ENCODE assay signal across 8 cellular contexts in genomic region chr20:32474009-32474716, GRCh38.
DNase-seq lines count a peak whose midpoint lies in the region; ATAC-seq, FAIRE-seq and TF ChIP-seq lines count a peak whose summit lies in the region.

No MANE protein-coding gene starts in this region.

- FAIRE-seq in D721Med (lab: Jason Lieb, UNC) = no peak
- no peak for FAIRE-seq in GM19239 (lab: Jason Lieb, UNC)

- H3K27me3 ChIP-seq in skeletal muscle tissue (ENCODE audit: control insufficient read depth in 3 of 3, insufficient read depth in 3 of 3, low read length in 3 of 3) = peaks cover 0 to 6% (median 5%) of the 10 kb centered on the region in 3 donors

- H3K4me1 ChIP-seq in skeletal muscle tissue (ENCODE audit: control insufficient read depth in 3 of 3, insufficient read depth in 3 of 3, low read length in 3 of 3) = peaks cover 52 to 63% (median 62%) of the 10 kb centered on the region in 3 donors

- H3K4me3 ChIP-seq in skeletal muscle tissue (ENCODE audit: low read length in 3 of 3) = peak overlapping the region; percentile 27 to 63 (median 51)

- no peaks in the 10 kb centered on the region for H3K36me3 ChIP-seq in skeletal muscle tissue (ENCODE audit: control insufficient read depth in 3 of 3, insufficient read depth in 3 of 3, low read length in 3 of 3)

- no peak for TF ChIP-seq CTCF in D721Med (IDR thresholded peaks at IDR 0.05; ENCODE audit: insufficient read depth, missing control alignments)

- DNase-seq in D721Med (ENCODE audit: insufficient read length, low spot score) = peak; percentile 18
- peak; percentile 67 for DNase-seq in cerebellum (ENCODE audit: low spot score)
- no peak for DNase-seq in left lobe of liver (ENCODE audit: low spot score)
- no peak for DNase-seq in NOMO-1 (lab: John Stamatoyannopoulos, UW; ENCODE audit: unreplicated experiment in 2 of 2)
- no peak for DNase-seq in GM19239 (ENCODE audit: insufficient read length, low spot score)

- peak overlapping the region; percentile 74 for H3K27ac ChIP-seq in skeletal muscle tissue (ENCODE audit: low read depth, low read length)

- peak; percentile 30 for ATAC-seq in left lobe of liver
- no peak for ATAC-seq in GM19035 (IDR thresholded peaks at IDR 0.05; ENCODE audit: unreplicated experiment)
- no peak for ATAC-seq in HG02588 (IDR thresholded peaks at IDR 0.05; ENCODE audit: unreplicated experiment)

- H3K9ac ChIP-seq in skeletal muscle tissue (ENCODE audit: low read depth in 1 of 3, low read length in 3 of 3) = peak overlapping the region in 1 of 3 donors; percentile 69

- no peaks in the 10 kb centered on the region for H3K9me3 ChIP-seq in skeletal muscle tissue (ENCODE audit: control insufficient read depth in 3 of 3, low read length in 3 of 3)

Comparison
In these comparisons a context has a peak if more than half of its experiments do, and no peak if none do; other contexts are left out.
1. DNase-seq: peak in D721Med (single experiment) and cerebellum (single experiment); none in left lobe of liver (single experiment), NOMO-1 (0 of 2) and GM19239 (single experiment).